ENCODE assay signal across 1 cellular context in the genomic region with DNA sequence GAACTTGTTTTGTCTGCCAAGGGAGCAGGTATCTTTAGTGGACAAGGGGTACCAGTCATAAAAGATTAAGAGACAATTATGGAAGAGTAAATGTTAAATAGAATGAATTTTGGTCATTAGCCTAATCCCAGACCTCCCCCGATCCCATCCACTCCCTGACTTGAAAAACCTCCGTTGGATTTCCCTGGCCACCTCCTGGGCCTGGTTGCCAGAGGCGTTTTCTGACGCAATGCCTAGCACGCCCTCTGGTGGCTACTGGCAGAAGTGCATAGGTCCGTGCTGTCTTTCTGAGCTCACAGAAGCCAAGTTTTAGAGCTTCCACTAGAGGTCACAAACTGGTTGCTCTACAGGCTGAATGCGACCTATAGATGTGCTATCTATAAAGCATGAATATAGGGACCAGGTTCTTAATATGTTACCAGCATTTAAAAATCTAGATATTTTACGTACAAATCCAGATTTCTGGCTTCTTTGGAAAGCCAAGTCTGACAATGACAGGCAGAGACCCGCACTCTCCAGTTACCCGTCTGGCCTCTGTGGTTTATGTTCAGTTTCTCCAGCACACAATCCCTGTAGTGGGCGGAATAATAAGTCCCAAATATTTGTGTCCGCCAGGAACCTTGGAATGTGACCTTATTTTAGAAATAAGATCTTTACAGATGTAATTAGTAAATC.
TF ChIP-seq lines count a peak whose summit lies in the region.

No MANE protein-coding gene starts in this region.

TF ChIP-seq in HepG2, 621 proteins besides CTCF, POLR2A, EP300 and RAD21 (continued from another document and continues in another):
- TF ChIP-seq, protein P1, sequence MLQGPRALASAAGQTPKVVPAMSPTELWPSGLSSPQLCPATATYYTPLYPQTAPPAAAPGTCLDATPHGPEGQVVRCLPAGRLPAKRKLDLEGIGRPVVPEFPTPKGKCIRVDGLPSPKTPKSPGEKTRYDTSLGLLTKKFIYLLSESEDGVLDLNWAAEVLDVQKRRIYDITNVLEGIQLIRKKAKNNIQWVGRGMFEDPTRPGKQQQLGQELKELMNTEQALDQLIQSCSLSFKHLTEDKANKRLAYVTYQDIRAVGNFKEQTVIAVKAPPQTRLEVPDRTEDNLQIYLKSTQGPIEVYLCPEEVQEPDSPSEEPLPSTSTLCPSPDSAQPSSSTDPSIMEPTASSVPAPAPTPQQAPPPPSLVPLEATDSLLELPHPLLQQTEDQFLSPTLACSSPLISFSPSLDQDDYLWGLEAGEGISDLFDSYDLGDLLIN (CRISPR knock-in tag; IDR thresholded peaks at IDR 0.05; ENCODE audit: borderline replicate concordance): no peak
- TF ChIP-seq CREB1 (IDR thresholded peaks at IDR 0.05): no peak
- TF ChIP-seq CREB1 (CRISPR knock-in tag; IDR thresholded peaks at IDR 0.05): peak; percentile 20; the same call in 1 of the 2 replicates
- no peak for TF ChIP-seq ZNF850 (CRISPR knock-in tag; conservative IDR thresholded peaks at IDR 0.05)
- no peak for TF ChIP-seq ZSCAN22 (CRISPR knock-in tag; IDR thresholded peaks at IDR 0.05)
- no peak for TF ChIP-seq REXO4 (CRISPR knock-in tag; IDR thresholded peaks at IDR 0.05; ENCODE audit: borderline replicate concordance)
- TF ChIP-seq SMAD3 (CRISPR knock-in tag; IDR thresholded peaks at IDR 0.05): peak; percentile 70; the same call in 1 of the 2 replicates
- TF ChIP-seq ZBTB7A (CRISPR knock-in tag; IDR thresholded peaks at IDR 0.05): no peak
- TF ChIP-seq EED (CRISPR knock-in tag; IDR thresholded peaks at IDR 0.05): no peak
- TF ChIP-seq, protein P2, sequence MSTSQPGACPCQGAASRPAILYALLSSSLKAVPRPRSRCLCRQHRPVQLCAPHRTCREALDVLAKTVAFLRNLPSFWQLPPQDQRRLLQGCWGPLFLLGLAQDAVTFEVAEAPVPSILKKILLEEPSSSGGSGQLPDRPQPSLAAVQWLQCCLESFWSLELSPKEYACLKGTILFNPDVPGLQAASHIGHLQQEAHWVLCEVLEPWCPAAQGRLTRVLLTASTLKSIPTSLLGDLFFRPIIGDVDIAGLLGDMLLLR (CRISPR knock-in tag; IDR thresholded peaks at IDR 0.05): no peak
- no peak for TF ChIP-seq ZNF468 (CRISPR knock-in tag; IDR thresholded peaks at IDR 0.05)
- TF ChIP-seq, protein P3, sequence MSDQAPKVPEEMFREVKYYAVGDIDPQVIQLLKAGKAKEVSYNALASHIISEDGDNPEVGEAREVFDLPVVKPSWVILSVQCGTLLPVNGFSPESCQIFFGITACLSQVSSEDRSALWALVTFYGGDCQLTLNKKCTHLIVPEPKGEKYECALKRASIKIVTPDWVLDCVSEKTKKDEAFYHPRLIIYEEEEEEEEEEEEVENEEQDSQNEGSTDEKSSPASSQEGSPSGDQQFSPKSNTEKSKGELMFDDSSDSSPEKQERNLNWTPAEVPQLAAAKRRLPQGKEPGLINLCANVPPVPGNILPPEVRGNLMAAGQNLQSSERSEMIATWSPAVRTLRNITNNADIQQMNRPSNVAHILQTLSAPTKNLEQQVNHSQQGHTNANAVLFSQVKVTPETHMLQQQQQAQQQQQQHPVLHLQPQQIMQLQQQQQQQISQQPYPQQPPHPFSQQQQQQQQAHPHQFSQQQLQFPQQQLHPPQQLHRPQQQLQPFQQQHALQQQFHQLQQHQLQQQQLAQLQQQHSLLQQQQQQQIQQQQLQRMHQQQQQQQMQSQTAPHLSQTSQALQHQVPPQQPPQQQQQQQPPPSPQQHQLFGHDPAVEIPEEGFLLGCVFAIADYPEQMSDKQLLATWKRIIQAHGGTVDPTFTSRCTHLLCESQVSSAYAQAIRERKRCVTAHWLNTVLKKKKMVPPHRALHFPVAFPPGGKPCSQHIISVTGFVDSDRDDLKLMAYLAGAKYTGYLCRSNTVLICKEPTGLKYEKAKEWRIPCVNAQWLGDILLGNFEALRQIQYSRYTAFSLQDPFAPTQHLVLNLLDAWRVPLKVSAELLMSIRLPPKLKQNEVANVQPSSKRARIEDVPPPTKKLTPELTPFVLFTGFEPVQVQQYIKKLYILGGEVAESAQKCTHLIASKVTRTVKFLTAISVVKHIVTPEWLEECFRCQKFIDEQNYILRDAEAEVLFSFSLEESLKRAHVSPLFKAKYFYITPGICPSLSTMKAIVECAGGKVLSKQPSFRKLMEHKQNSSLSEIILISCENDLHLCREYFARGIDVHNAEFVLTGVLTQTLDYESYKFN (CRISPR knock-in tag; conservative IDR thresholded peaks at IDR 0.05): 0 out of 2 replicates have a peak, but pooled peaks have one; percentile 18
- no peak for TF ChIP-seq GTF2F1 (IDR thresholded peaks at IDR 0.05; ENCODE audit: low read length)
- no peak for TF ChIP-seq CHCHD3 (CRISPR knock-in tag; IDR thresholded peaks at IDR 0.05)
- TF ChIP-seq FOXP1 (IDR thresholded peaks at IDR 0.05): no peak
- TF ChIP-seq FOXP1 (CRISPR knock-in tag; IDR thresholded peaks at IDR 0.05): no peak
- TF ChIP-seq GATAD1 (CRISPR knock-in tag; IDR thresholded peaks at IDR 0.05): peak; percentile 30; the same call in 1 of the 2 replicates
- TF ChIP-seq, protein P4, sequence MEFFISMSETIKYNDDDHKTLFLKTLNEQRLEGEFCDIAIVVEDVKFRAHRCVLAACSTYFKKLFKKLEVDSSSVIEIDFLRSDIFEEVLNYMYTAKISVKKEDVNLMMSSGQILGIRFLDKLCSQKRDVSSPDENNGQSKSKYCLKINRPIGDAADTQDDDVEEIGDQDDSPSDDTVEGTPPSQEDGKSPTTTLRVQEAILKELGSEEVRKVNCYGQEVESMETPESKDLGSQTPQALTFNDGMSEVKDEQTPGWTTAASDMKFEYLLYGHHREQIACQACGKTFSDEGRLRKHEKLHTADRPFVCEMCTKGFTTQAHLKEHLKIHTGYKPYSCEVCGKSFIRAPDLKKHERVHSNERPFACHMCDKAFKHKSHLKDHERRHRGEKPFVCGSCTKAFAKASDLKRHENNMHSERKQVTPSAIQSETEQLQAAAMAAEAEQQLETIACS (CRISPR knock-in tag; IDR thresholded peaks at IDR 0.05): no peak
- TF ChIP-seq NFATC3 (CRISPR knock-in tag; IDR thresholded peaks at IDR 0.05): no peak
- no peak for TF ChIP-seq ZNF569 (CRISPR knock-in tag; IDR thresholded peaks at IDR 0.05; ENCODE audit: borderline replicate concordance)
- TF ChIP-seq KDM1A (CRISPR knock-in tag; IDR thresholded peaks at IDR 0.05): no peak
- TF ChIP-seq SOX5 (CRISPR knock-in tag; IDR thresholded peaks at IDR 0.05; ENCODE audit: borderline replicate concordance): peak; percentile 46; the same call in 1 of the 2 replicates
- no peak for TF ChIP-seq MEIS1 (CRISPR knock-in tag; IDR thresholded peaks at IDR 0.05; ENCODE audit: borderline replicate concordance)
- TF ChIP-seq FOXK1 (CRISPR knock-in tag; IDR thresholded peaks at IDR 0.05; ENCODE audit: borderline replicate concordance, low read depth): peak; percentile 60; the same call in 1 of the 2 replicates
- no peak for TF ChIP-seq ZNF34 (CRISPR knock-in tag; IDR thresholded peaks at IDR 0.05; ENCODE audit: borderline replicate concordance)
- TF ChIP-seq HMG20A (CRISPR knock-in tag; IDR thresholded peaks at IDR 0.05; ENCODE audit: borderline replicate concordance): no peak
- TF ChIP-seq NFE2L1 (CRISPR knock-in tag; IDR thresholded peaks at IDR 0.05; ENCODE audit: borderline replicate concordance): no peak
- TF ChIP-seq MXI1 (IDR thresholded peaks at IDR 0.05; ENCODE audit: borderline replicate concordance, low read depth, low read length): no peak
- TF ChIP-seq, protein P5, sequence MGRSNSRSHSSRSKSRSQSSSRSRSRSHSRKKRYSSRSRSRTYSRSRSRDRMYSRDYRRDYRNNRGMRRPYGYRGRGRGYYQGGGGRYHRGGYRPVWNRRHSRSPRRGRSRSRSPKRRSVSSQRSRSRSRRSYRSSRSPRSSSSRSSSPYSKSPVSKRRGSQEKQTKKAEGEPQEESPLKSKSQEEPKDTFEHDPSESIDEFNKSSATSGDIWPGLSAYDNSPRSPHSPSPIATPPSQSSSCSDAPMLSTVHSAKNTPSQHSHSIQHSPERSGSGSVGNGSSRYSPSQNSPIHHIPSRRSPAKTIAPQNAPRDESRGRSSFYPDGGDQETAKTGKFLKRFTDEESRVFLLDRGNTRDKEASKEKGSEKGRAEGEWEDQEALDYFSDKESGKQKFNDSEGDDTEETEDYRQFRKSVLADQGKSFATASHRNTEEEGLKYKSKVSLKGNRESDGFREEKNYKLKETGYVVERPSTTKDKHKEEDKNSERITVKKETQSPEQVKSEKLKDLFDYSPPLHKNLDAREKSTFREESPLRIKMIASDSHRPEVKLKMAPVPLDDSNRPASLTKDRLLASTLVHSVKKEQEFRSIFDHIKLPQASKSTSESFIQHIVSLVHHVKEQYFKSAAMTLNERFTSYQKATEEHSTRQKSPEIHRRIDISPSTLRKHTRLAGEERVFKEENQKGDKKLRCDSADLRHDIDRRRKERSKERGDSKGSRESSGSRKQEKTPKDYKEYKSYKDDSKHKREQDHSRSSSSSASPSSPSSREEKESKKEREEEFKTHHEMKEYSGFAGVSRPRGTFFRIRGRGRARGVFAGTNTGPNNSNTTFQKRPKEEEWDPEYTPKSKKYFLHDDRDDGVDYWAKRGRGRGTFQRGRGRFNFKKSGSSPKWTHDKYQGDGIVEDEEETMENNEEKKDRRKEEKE (IDR thresholded peaks at IDR 0.05): no peak
- TF ChIP-seq, protein P6, sequence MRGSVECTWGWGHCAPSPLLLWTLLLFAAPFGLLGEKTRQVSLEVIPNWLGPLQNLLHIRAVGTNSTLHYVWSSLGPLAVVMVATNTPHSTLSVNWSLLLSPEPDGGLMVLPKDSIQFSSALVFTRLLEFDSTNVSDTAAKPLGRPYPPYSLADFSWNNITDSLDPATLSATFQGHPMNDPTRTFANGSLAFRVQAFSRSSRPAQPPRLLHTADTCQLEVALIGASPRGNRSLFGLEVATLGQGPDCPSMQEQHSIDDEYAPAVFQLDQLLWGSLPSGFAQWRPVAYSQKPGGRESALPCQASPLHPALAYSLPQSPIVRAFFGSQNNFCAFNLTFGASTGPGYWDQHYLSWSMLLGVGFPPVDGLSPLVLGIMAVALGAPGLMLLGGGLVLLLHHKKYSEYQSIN (CRISPR knock-in tag; IDR thresholded peaks at IDR 0.05; ENCODE audit: borderline replicate concordance): no peak
- no peak for TF ChIP-seq MAFG (CRISPR knock-in tag; IDR thresholded peaks at IDR 0.05)
- no peak for TF ChIP-seq ZNF724P (CRISPR knock-in tag; IDR thresholded peaks at IDR 0.05; ENCODE audit: borderline replicate concordance)
- TF ChIP-seq ZNF562 (CRISPR knock-in tag; IDR thresholded peaks at IDR 0.05; ENCODE audit: borderline replicate concordance): no peak
- TF ChIP-seq KMT2A (CRISPR knock-in tag; IDR thresholded peaks at IDR 0.05): no peak
- no peak for TF ChIP-seq SETDB1 (CRISPR knock-in tag; IDR thresholded peaks at IDR 0.05; ENCODE audit: borderline replicate concordance)
- TF ChIP-seq, protein P7, sequence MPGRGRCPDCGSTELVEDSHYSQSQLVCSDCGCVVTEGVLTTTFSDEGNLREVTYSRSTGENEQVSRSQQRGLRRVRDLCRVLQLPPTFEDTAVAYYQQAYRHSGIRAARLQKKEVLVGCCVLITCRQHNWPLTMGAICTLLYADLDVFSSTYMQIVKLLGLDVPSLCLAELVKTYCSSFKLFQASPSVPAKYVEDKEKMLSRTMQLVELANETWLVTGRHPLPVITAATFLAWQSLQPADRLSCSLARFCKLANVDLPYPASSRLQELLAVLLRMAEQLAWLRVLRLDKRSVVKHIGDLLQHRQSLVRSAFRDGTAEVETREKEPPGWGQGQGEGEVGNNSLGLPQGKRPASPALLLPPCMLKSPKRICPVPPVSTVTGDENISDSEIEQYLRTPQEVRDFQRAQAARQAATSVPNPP (CRISPR knock-in tag; IDR thresholded peaks at IDR 0.05): no peak
- no peak for TF ChIP-seq HNF4A (CRISPR knock-in tag; IDR thresholded peaks at IDR 0.05)
- 0 out of 2 replicates have a peak, but pooled peaks have one; percentile 63 for TF ChIP-seq KLF9 (CRISPR knock-in tag; IDR thresholded peaks at IDR 0.05; ENCODE audit: low read depth)
- TF ChIP-seq PAWR (CRISPR knock-in tag; IDR thresholded peaks at IDR 0.05; ENCODE audit: borderline replicate concordance): no peak
- no peak for TF ChIP-seq ZIK1 (CRISPR knock-in tag; IDR thresholded peaks at IDR 0.05; ENCODE audit: borderline replicate concordance, low read depth)
- TF ChIP-seq PAF1 (CRISPR knock-in tag; IDR thresholded peaks at IDR 0.05): no peak
- TF ChIP-seq, protein P8, sequence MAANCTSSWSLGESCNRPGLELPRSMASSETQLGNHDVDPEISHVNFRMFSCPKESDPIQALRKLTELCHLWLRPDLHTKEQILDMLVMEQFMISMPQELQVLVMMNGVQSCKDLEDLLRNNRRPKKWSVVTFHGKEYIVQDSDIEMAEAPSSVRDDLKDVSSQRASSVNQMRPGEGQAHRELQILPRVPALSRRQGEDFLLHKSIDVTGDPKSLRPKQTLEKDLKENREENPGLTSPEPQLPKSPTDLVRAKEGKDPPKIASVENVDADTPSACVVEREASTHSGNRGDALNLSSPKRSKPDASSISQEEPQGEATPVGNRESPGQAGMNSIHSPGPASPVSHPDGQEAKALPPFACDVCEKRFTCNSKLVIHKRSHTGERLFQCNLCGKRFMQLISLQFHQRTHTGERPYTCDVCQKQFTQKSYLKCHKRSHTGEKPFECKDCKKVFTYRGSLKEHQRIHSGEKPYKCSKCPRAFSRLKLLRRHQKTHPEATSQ (CRISPR knock-in tag; IDR thresholded peaks at IDR 0.05; ENCODE audit: borderline replicate concordance): peak; percentile 72; the same call in 1 of the 2 replicates
- no peak for TF ChIP-seq ZSCAN20 (CRISPR knock-in tag; IDR thresholded peaks at IDR 0.05; ENCODE audit: borderline replicate concordance)
- TF ChIP-seq ZNF446 (CRISPR knock-in tag; IDR thresholded peaks at IDR 0.05): no peak
- TF ChIP-seq GLI4 (CRISPR knock-in tag; IDR thresholded peaks at IDR 0.05; ENCODE audit: borderline replicate concordance): no peak
- peak; percentile 42 for TF ChIP-seq RARA (CRISPR knock-in tag; IDR thresholded peaks at IDR 0.05)
- TF ChIP-seq ZSCAN30 (CRISPR knock-in tag; IDR thresholded peaks at IDR 0.05): no peak
- TF ChIP-seq, protein P9, sequence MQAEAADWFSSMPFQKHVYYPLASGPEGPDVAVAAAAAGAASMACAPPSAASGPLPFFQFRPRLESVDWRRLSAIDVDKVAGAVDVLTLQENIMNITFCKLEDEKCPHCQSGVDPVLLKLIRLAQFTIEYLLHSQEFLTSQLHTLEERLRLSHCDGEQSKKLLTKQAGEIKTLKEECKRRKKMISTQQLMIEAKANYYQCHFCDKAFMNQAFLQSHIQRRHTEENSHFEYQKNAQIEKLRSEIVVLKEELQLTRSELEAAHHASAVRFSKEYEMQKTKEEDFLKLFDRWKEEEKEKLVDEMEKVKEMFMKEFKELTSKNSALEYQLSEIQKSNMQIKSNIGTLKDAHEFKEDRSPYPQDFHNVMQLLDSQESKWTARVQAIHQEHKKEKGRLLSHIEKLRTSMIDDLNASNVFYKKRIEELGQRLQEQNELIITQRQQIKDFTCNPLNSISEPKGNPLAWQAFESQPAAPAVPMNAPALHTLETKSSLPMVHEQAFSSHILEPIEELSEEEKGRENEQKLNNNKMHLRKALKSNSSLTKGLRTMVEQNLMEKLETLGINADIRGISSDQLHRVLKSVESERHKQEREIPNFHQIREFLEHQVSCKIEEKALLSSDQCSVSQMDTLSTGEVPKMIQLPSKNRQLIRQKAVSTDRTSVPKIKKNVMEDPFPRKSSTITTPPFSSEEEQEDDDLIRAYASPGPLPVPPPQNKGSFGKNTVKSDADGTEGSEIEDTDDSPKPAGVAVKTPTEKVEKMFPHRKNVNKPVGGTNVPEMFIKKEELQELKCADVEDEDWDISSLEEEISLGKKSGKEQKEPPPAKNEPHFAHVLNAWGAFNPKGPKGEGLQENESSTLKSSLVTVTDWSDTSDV (CRISPR knock-in tag; IDR thresholded peaks at IDR 0.05): no peak
